1 cellular context compared by ENCODE assay signal in genomic region chr7:45088146-45088701, GRCh38.
TF ChIP-seq lines count a peak whose summit lies in the region.

No MANE protein-coding gene starts in this region.

TF ChIP-seq in HepG2, 621 proteins besides CTCF, POLR2A, EP300 and RAD21 (continued from another document):
- TF ChIP-seq ZBTB40 (IDR thresholded peaks at IDR 0.05) (no peak), ZBTB40 (CRISPR knock-in tag; IDR thresholded peaks at IDR 0.05) (no peak), HNF1A (IDR thresholded peaks at IDR 0.05; ENCODE audit: low read depth) (no peak), HNF1A (CRISPR knock-in tag; IDR thresholded peaks at IDR 0.05; ENCODE audit: borderline replicate concordance) (no peak), NFATC3 (CRISPR knock-in tag; IDR thresholded peaks at IDR 0.05) (no peak), NCOA5 (CRISPR knock-in tag; IDR thresholded peaks at IDR 0.05) (no peak), THYN1 (CRISPR knock-in tag; IDR thresholded peaks at IDR 0.05; ENCODE audit: borderline replicate concordance, low read depth) (no peak), ZNF720 (CRISPR knock-in tag; IDR thresholded peaks at IDR 0.05) (no peak), ATF4 (CRISPR knock-in tag; IDR thresholded peaks at IDR 0.05) (no peak), SP140L (CRISPR knock-in tag; IDR thresholded peaks at IDR 0.05; ENCODE audit: borderline replicate concordance) (no peak), KIAA2018 (CRISPR knock-in tag; IDR thresholded peaks at IDR 0.05; ENCODE audit: borderline replicate concordance) (no peak), SCMH1 (CRISPR knock-in tag; IDR thresholded peaks at IDR 0.05; ENCODE audit: borderline replicate concordance) (no peak), ATF1 (CRISPR knock-in tag; IDR thresholded peaks at IDR 0.05) (no peak), MLLT10 (CRISPR knock-in tag; IDR thresholded peaks at IDR 0.05) (no peak), CHCHD3 (CRISPR knock-in tag; IDR thresholded peaks at IDR 0.05) (no peak), ZNF205 (CRISPR knock-in tag; IDR thresholded peaks at IDR 0.05) (no peak), KAT7 (CRISPR knock-in tag; IDR thresholded peaks at IDR 0.05; ENCODE audit: borderline replicate concordance) (no peak), ZNF331 (CRISPR knock-in tag; IDR thresholded peaks at IDR 0.05) (no peak)
